ENCODE assay signal across 22 cellular contexts in the genomic region with DNA sequence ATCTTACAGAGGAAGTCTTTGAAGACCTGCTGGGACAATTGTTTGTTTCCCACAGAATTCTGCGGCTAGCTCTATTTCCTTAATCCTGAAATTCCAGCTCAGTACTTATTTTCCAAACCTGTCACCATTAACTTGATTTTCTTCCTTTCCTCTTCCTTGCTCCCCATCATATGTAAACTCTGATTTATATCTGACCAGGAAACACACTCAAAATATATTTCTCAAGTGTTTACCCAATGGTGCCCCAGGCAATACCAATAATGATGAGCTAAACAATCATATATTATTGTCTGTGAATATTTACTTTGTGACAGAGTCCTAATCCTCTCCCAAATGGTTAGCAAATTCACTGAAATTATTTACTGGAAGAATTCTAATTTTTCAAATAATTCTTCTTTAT.
"Had no signal": no experiment of that assay in that cellular context is flagged by ENCODE, and none has a peak within 500 bp of the region (broad histone marks: within the 10 kb centered on the region; RNA-seq: fewer than 3 reads in every experiment).

No MANE protein-coding gene starts in this region.

- H3K27ac ChIP-seq: Peyer's patch, RWPE1, SJSA1 had no signal

- H3K4me3 ChIP-seq: Peyer's patch, SJSA1 had no signal

- H3K9me3 ChIP-seq: Peyer's patch, SJSA1 had no signal

- DNase-seq: activated CD4-positive, alpha-beta T cell treated with anti-CD3 and anti-CD28 coated beads for 4 hours; activated CD4-positive, alpha-beta T cell treated with anti-CD3 and anti-CD28 coated beads, Interleukin-2, amount 50 U/mL, for 4 hours; activated CD8-positive, alpha-beta memory T cell treated with anti-CD3 and anti-CD28 coated beads, Interleukin-2, amount 50 U/mL, for 48 hours; activated CD8-positive, alpha-beta T cell treated with anti-CD3 and anti-CD28 coated beads, Interleukin-2, amount 10 ng/mL, durations not matched to agents 7 days and 5 days; activated effector memory CD4-positive, alpha-beta T cell treated with Interleukin-2 at 50 U/mL for 16 hours; activated naive CD4-positive, alpha-beta T cell treated with anti-CD3 and anti-CD28 coated beads for 36 hours; activated T-cell treated with anti-CD3 and anti-CD28 coated beads, Interleukin-2, amount 50 U/mL, for 24 hours; amygdala; Kasumi-1; KBM-7; NCI-H1048; NCI-H1436; NCI-H1694 treated with DMSO at 0.1 percent for 48 hours; NCI-H2029 treated with DMSO at 0.1 percent for 48 hours; NCI-H446 treated with DMSO at 0.1 percent for 48 hours; NCI-H524 treated with DMSO at 0.1 percent for 48 hours; NK-92 treated with Interleukin-12 subunit alpha and Interleukin-12 subunit beta, amount 100 ng/mL, for 24 hours; OCI-M1; Peyer's patch; Right ventricle myocardium superior had no signal

- H3K36me3 ChIP-seq: Peyer's patch, SJSA1 had no signal
